In the genomic region with DNA sequence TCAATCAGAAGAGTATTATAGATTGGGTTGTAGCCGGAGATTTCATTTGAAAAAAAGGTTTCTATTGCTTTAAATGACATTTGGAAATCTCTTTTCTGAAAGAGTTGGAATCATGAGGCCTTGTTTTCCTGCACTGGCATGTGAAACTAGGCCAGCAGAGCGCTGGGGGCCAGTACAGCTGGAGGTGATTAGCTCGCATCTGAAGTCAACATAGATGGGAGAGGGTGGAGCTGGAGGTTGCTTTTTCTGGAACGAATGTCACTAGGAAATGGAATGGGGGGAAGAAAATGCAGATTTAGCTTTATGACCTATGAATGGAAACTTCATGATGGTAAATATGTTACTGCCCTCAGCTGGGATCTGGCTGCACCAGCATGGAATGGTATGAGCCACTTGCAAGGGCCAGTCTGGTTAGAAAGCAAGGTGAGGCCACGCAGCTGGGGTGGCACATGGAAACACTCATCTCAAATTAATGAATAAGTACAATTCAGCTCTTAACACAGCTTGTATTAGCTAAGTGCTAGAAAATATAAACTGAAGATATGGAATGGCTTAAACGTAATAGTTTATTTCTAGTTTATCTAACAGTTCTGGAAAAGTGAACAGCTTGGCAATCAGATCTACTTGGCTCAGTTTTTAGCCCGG, we compare ENCODE assay signal across 1 cellular context.
TF ChIP-seq lines count a peak whose summit lies in the region.

No MANE protein-coding gene starts in this region.

TF ChIP-seq in GM23338, 12 proteins besides CTCF, POLR2A, EP300 and RAD21 (continued from another document):
- TF ChIP-seq, protein P1, sequence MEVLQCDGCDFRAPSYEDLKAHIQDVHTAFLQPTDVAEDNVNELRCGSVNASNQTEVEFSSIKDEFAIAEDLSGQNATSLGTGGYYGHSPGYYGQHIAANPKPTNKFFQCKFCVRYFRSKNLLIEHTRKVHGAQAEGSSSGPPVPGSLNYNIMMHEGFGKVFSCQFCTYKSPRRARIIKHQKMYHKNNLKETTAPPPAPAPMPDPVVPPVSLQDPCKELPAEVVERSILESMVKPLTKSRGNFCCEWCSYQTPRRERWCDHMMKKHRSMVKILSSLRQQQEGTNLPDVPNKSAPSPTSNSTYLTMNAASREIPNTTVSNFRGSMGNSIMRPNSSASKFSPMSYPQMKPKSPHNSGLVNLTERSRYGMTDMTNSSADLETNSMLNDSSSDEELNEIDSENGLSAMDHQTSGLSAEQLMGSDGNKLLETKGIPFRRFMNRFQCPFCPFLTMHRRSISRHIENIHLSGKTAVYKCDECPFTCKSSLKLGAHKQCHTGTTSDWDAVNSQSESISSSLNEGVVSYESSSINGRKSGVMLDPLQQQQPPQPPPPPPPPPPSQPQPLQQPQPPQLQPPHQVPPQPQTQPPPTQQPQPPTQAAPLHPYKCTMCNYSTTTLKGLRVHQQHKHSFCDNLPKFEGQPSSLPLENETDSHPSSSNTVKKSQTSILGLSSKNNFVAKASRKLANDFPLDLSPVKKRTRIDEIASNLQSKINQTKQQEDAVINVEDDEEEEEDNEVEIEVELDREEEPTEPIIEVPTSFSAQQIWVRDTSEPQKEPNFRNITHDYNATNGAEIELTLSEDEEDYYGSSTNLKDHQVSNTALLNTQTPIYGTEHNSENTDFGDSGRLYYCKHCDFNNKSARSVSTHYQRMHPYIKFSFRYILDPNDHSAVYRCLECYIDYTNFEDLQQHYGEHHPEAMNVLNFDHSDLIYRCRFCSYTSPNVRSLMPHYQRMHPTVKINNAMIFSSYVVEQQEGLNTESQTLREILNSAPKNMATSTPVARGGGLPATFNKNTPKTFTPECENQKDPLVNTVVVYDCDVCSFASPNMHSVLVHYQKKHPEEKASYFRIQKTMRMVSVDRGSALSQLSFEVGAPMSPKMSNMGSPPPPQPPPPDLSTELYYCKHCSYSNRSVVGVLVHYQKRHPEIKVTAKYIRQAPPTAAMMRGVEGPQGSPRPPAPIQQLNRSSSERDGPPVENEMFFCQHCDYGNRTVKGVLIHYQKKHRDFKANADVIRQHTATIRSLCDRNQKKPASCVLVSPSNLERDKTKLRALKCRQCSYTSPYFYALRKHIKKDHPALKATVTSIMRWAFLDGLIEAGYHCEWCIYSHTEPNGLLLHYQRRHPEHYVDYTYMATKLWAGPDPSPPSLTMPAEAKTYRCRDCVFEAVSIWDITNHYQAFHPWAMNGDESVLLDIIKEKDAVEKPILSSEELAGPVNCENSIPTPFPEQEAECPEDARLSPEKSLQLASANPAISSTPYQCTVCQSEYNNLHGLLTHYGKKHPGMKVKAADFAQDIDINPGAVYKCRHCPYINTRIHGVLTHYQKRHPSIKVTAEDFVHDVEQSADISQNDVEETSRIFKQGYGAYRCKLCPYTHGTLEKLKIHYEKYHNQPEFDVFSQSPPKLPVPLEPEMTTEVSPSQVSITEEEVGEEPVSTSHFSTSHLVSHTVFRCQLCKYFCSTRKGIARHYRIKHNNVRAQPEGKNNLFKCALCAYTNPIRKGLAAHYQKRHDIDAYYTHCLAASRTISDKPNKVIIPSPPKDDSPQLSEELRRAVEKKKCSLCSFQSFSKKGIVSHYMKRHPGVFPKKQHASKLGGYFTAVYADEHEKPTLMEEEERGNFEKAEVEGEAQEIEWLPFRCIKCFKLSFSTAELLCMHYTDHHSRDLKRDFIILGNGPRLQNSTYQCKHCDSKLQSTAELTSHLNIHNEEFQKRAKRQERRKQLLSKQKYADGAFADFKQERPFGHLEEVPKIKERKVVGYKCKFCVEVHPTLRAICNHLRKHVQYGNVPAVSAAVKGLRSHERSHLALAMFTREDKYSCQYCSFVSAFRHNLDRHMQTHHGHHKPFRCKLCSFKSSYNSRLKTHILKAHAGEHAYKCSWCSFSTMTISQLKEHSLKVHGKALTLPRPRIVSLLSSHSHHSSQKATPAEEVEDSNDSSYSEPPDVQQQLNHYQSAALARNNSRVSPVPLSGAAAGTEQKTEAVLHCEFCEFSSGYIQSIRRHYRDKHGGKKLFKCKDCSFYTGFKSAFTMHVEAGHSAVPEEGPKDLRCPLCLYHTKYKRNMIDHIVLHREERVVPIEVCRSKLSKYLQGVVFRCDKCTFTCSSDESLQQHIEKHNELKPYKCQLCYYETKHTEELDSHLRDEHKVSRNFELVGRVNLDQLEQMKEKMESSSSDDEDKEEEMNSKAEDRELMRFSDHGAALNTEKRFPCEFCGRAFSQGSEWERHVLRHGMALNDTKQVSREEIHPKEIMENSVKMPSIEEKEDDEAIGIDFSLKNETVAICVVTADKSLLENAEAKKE (CRISPR knock-in tag; IDR thresholded peaks at IDR 0.05): no peak
- TF ChIP-seq ZNF114 (CRISPR knock-in tag; IDR thresholded peaks at IDR 0.05) (no peak), EZH2 (IDR thresholded peaks at IDR 0.05; ENCODE audit: low read depth, unreplicated experiment) (no peak), NANOG (IDR thresholded peaks at IDR 0.05; ENCODE audit: borderline replicate concordance) (no peak), EZH2phosphoT487 (IDR thresholded peaks at IDR 0.05; ENCODE audit: unreplicated experiment) (no peak), ZNF331 (CRISPR knock-in tag; IDR thresholded peaks at IDR 0.05; ENCODE audit: low read depth) (no peak), REST (IDR thresholded peaks at IDR 0.05; ENCODE audit: unreplicated experiment) (no peak), POLR2AphosphoS5 (IDR thresholded peaks at IDR 0.05; ENCODE audit: low read depth) (no peak)
- TF ChIP-seq, protein P2, sequence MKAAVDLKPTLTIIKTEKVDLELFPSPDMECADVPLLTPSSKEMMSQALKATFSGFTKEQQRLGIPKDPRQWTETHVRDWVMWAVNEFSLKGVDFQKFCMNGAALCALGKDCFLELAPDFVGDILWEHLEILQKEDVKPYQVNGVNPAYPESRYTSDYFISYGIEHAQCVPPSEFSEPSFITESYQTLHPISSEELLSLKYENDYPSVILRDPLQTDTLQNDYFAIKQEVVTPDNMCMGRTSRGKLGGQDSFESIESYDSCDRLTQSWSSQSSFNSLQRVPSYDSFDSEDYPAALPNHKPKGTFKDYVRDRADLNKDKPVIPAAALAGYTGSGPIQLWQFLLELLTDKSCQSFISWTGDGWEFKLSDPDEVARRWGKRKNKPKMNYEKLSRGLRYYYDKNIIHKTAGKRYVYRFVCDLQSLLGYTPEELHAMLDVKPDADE (IDR thresholded peaks at IDR 0.05): no peak
